24 cellular contexts compared by ENCODE assay signal in genomic region chr7:98969386-98969785, GRCh38.
"Had no signal": no experiment of that assay in that cellular context is flagged by ENCODE, and none has a peak within 500 bp of the region (broad histone marks: within the 10 kb centered on the region; RNA-seq: fewer than 3 reads in every experiment).

No MANE protein-coding gene starts in this region.

- H3K4me3 Mint-ChIP-seq: immature natural killer cell, nephron had no signal

- H3K27me3 Mint-ChIP-seq: naive thymus-derived CD4-positive, alpha-beta T cell had no signal

- ATAC-seq: foreskin keratinocyte; gastroesophageal sphincter; heart right ventricle; left ventricle myocardium superior; naive thymus-derived CD4-positive, alpha-beta T cell; psoas muscle had no signal

- H3K27ac Mint-ChIP-seq: nephron had no signal

- DNase-seq: cerebellar nuclear complex; dorsolateral prefrontal cortex; effector CD4-positive, alpha-beta T cell; foreskin keratinocyte; heart right ventricle; hypothalamus; immature natural killer cell; left ventricle myocardium superior; mesenchymal stem cell; midbrain; naive thymus-derived CD4-positive, alpha-beta T cell; occipital lobe; ovary; psoas muscle; stimulated activated CD4-positive, alpha-beta T cell treated with anti-CD3 and anti-CD28 coated beads, Interleukin-12 subunit alpha, Interleukin-12 subunit beta, amount 100 ng/mL, for 4 hours; stimulated activated CD4-positive, alpha-beta T cell treated with anti-CD3 and anti-CD28 coated beads, Interleukin-1b, Interleukin-23, amount 100 ng/mL, for 48 hours; stimulated activated CD4-positive, alpha-beta T cell treated with anti-CD3 and anti-CD28 coated beads, Interleukin-4, amount 100 ng/mL, for 1 hour; stimulated activated CD8-positive, alpha-beta memory T cell treated with anti-CD3 and anti-CD28 coated beads, Interleukin-4, amount 100 ng/mL, for 48 hours; stimulated activated naive CD4-positive, alpha-beta T cell treated with Interleukin-2 at 50 U/mL for 16 hours; stomach; thyroid gland; trophoblast cell had no signal

- H3K4me1 Mint-ChIP-seq: immature natural killer cell, nephron had no signal

- H3K9me3 Mint-ChIP-seq: immature natural killer cell; naive thymus-derived CD4-positive, alpha-beta T cell; nephron had no signal
